In genomic region chr19:37312537-37313334, GRCh38 we compare ENCODE assay signal across 8 cellular contexts. TPM values are rescaled to one million over a fixed set of nuclear protein-coding genes. Genes with fewer than 3 reads are reported as not detected.
DNase-seq lines count a peak whose midpoint lies in the region; ATAC-seq, FAIRE-seq and TF ChIP-seq lines count a peak whose summit lies in the region.
"Not testable (repeated sequence)": the region's sequence is repeated elsewhere in the genome, so short reads cannot be mapped to it uniquely, and the experiment has no call there.

No MANE protein-coding gene starts in this region.

- H4K20me1 ChIP-seq in H1 (replicated peaks in 1 of 2; ENCODE audit: control insufficient read depth in 1 of 2, insufficient read depth in 2 of 2, low read length in 2 of 2); osteoblast (ENCODE audit: insufficient read depth, low read length): not testable (repeated sequence)

- H3K4me2 ChIP-seq in H1 (ENCODE audit: insufficient read depth in 1 of 2, low read depth in 2 of 2, low read length in 2 of 2), result peak overlapping the region; percentile 65 to 80
- H3K4me2 ChIP-seq in osteoblast (ENCODE audit: insufficient read depth, low read length), result peak overlapping the region; percentile 82

- H4K5ac ChIP-seq in H1 (ENCODE audit: insufficient read length, low read depth, low read length), result not testable (repeated sequence)

- not testable (repeated sequence) for H3K14ac ChIP-seq in H1 (ENCODE audit: insufficient read length)

- H3K4me1 Mint-ChIP-seq in T-cell (peaks cover 18 to 25% (median 20%) of the 10 kb centered on the region in 3 donors), immature natural killer cell (peaks cover 26 to 30% of the 10 kb centered on the region in 2 donors)

- H2BK5ac ChIP-seq in H1 (ENCODE audit: low read depth, low read length), result not testable (repeated sequence)

- not testable (repeated sequence) for H3K36me3 Mint-ChIP-seq in T-cell, immature natural killer cell

- not testable (repeated sequence) for TF ChIP-seq POLR2A in H1 (IDR thresholded peaks at IDR 0.05; ENCODE audit: control extremely low read depth in 1 of 2, low read depth in 2 of 2, low read length in 2 of 2)

- not testable (repeated sequence) for H3K4me1 ChIP-seq in H1 (replicated peaks in 1 of 4; ENCODE audit: control insufficient read depth in 3 of 4, insufficient read depth in 4 of 4, low read length in 3 of 4); osteoblast (ENCODE audit: insufficient read depth, low read length)

- POLR2A ChIA-PET in T-cell (lab: Charles Lee), result not testable (repeated sequence)
- POLR2A ChIA-PET in H1 (lab: Charles Lee; ENCODE audit: partially characterized antibody), result interaction anchor here (0.6 to 1.7 kb wide), 2 partner anchors 86 to 194 kb away, joined by 3 to 6 read pairs; partner anchors contain the start of gene ZNF793

- not testable (repeated sequence) for H4K91ac ChIP-seq in H1 (replicated peaks; ENCODE audit: insufficient read length, low read length)

- not testable (repeated sequence) for TF ChIP-seq EP300 in H1 (IDR thresholded peaks at IDR 0.05; ENCODE audit: borderline replicate concordance in 1 of 2, low read depth in 2 of 2, low read length in 2 of 2)

- not testable (repeated sequence) for H2BK120ac ChIP-seq in H1 (replicated peaks; ENCODE audit: low read depth, low read length)

- TF ChIP-seq RAD21 in H1 (IDR thresholded peaks at IDR 0.05 in 1 of 2, conservative IDR thresholded peaks at IDR 0.05 in 1 of 2; ENCODE audit: low read depth in 2 of 2, low read length in 2 of 2), result not testable (repeated sequence)

- peak overlapping the region; percentile 72 to 77 (median 74) for H3K4me3 Mint-ChIP-seq in T-cell
- peak overlapping the region; percentile 79 to 88 (median 85) for H3K4me3 Mint-ChIP-seq in immature natural killer cell

- H2BK12ac ChIP-seq in H1 (ENCODE audit: low read depth, low read length), result not testable (repeated sequence)

- CTCF ChIA-PET in T-cell (lab: Charles Lee), result not testable (repeated sequence)
- CTCF ChIA-PET in H1 (lab: Charles Lee; ENCODE audit: partially characterized antibody), result interaction anchor here (1.2 kb wide), 1 partner anchor 21 kb away, joined by 3 read pairs; a partner anchor contains a TSS

- H3K9me3 ChIP-seq in H1 (ENCODE audit: insufficient read depth in 2 of 2, low read depth in 1 of 2, low read length in 1 of 2); osteoblast (ENCODE audit: low read depth, low read length): not testable (repeated sequence)

- H3K23me2 ChIP-seq in H1 (ENCODE audit: low read depth, low read length), result not testable (repeated sequence)

- FAIRE-seq in H1 (lab: Jason Lieb, UNC), result peak; percentile 81

- H3K4me3 ChIP-seq in H1 (ENCODE audit: extremely low read depth in 1 of 4, insufficient read depth in 2 of 4, low read depth in 3 of 4, low read length in 4 of 4) (peak overlapping the region; percentile 32 to 56 (median 36); a peak in 6 of 8 replicates), osteoblast (ENCODE audit: insufficient read depth, low read length) (peak overlapping the region; percentile 67)

- H3K9ac ChIP-seq in H1 (replicated peaks in 1 of 4; ENCODE audit: extremely low read depth in 1 of 4, low read depth in 3 of 4, low read length in 3 of 4), result peak overlapping the region in 1 of 4 experiments; percentile 32; a peak in 1 of 7 replicates

- H3K23ac ChIP-seq in H1 (ENCODE audit: insufficient read length), result not testable (repeated sequence)

- H3K18ac ChIP-seq in H1 (ENCODE audit: extremely low read depth, low read length), result not testable (repeated sequence)

- H3K36me3 ChIP-seq in H1 (ENCODE audit: control insufficient read depth in 2 of 4, insufficient read depth in 4 of 4, low read length in 3 of 4); osteoblast (ENCODE audit: insufficient read depth, low read length): not testable (repeated sequence)

- not testable (repeated sequence) for TF ChIP-seq CTCF in H1 (IDR thresholded peaks at IDR 0.05; ENCODE audit: control extremely low read depth in 1 of 3, insufficient read depth in 1 of 3, low read depth in 1 of 3, low read length in 3 of 3); osteoblast (IDR thresholded peaks at IDR 0.05; ENCODE audit: extremely low read depth, low read depth, low read length)

- H3K4ac ChIP-seq in H1 (replicated peaks; ENCODE audit: insufficient read length, low read depth, low read length), result not testable (repeated sequence)

- not testable (repeated sequence) for H3K27me3 ChIP-seq in H1 (replicated peaks in 1 of 4; ENCODE audit: control insufficient read depth in 3 of 4, extremely low read depth in 1 of 4, insufficient read depth in 3 of 4, low read length in 3 of 4); osteoblast (ENCODE audit: insufficient read depth, low read length)

- peaks cover 5 to 12% (median 5%) of the 10 kb centered on the region in 3 donors for H3K9me3 Mint-ChIP-seq in T-cell
- not testable (repeated sequence) for H3K9me3 Mint-ChIP-seq in immature natural killer cell

- H3K27ac Mint-ChIP-seq in T-cell (peak overlapping the region; percentile 1 to 65), immature natural killer cell (peak overlapping the region; percentile 90 to 97 (median 94))

- ATAC-seq in T-cell (replicated peaks in 1 of 4), result peak; percentile 34 to 46 (median 42)

- not testable (repeated sequence) for H3K27me3 Mint-ChIP-seq in T-cell
- H3K27me3 Mint-ChIP-seq in immature natural killer cell (ENCODE audit: low read depth in 3 of 3), result peaks cover 4 to 16% (median 11%) of the 10 kb centered on the region in 3 donors

- not testable (repeated sequence) for H2BK20ac ChIP-seq in H1 (ENCODE audit: low read length)

- not testable (repeated sequence) for H4K8ac ChIP-seq in H1 (ENCODE audit: extremely low read depth, insufficient read depth, low read length)

- DNase-seq in COR-L47 (lab: John Stamatoyannopoulos, UW), result peak; percentile 40
- DNase-seq in NCI-H1436 (lab: John Stamatoyannopoulos, UW), result peak; percentile 20
- DNase-seq in T-cell, result peak in 29 of 34 experiments; percentile 27 to 67 (median 42)
- peak; percentile 48 for DNase-seq in activated gamma-delta T cell treated with Interleukin-2 at 50 U/mL for 16 hours
- not testable (repeated sequence) for DNase-seq in H1 (ENCODE audit: low read depth in 1 of 2, low spot score in 2 of 2)
- peak; percentile 64 to 68 (median 65) for DNase-seq in immature natural killer cell
- DNase-seq in osteoblast (ENCODE audit: insufficient read length, low spot score, missing footprints), result peak; percentile 18
- peak; percentile 58 for DNase-seq in stimulated activated naive CD4-positive, alpha-beta T cell treated with Interleukin-2 at 50 U/mL for 16 hours (lab: John Stamatoyannopoulos, UW)

- H3K79me2 ChIP-seq in H1 (ENCODE audit: control insufficient read depth in 1 of 2, insufficient read depth in 2 of 2, low read length in 2 of 2); osteoblast (ENCODE audit: insufficient read depth, low read length): not testable (repeated sequence)

- H3K27ac ChIP-seq in H1 (ENCODE audit: low read depth, low read length); osteoblast (ENCODE audit: low read depth, low read length): not testable (repeated sequence)

- H2BK15ac ChIP-seq in H1 (ENCODE audit: low read length), result not testable (repeated sequence)

- WGBS in H1 (ENCODE audit: extremely low coverage in 1 of 2, insufficient coverage in 1 of 2, insufficient read length in 1 of 2, insufficient replicate concordance in 2 of 2, low coverage in 1 of 2, low lambda C conversion rate in 2 of 2, missing lambda C conversion rate in 1 of 2), 2 experiments, result 9% methylated on average over 30 of the region's 37 CpGs; no CpG with 5 or more reads in 1 of the 2 experiments

- not testable (repeated sequence) for H3K56ac ChIP-seq in H1 (replicated peaks; ENCODE audit: insufficient read length, low read depth, low read length)

- H2AK5ac ChIP-seq in H1 (ENCODE audit: low read depth, low read length), result not testable (repeated sequence)

- H2AFZ ChIP-seq in H1 (ENCODE audit: low read length), result peak overlapping the region; percentile 96
- H2AFZ ChIP-seq in osteoblast (ENCODE audit: low read length), result peak overlapping the region; percentile 93

- H3K79me1 ChIP-seq in H1 (ENCODE audit: low read depth, low read length), result not testable (repeated sequence)

TF ChIP-seq in H1, 55 proteins besides CTCF, POLR2A, EP300 and RAD21:
- TF ChIP-seq KDM4A (IDR thresholded peaks at IDR 0.05; ENCODE audit: low read depth, low read length, severe bottlenecking), result peak; percentile 44

RNA-seq across cellular contexts. Expression of gene ZNF527, which starts 58.2 kb away (rescaled TPM):
- total RNA-seq in T-cell, result 10 to 100 TPM in 1 of 5 donors, 1 to 10 TPM in 4; 8.1 to 10.3 (median 8.7) TPM
- 3.7 and 4.5 TPM in 2 replicates for total RNA-seq in H1 (2021; fragmentation: NEBNext Ultra II Directional; extraction: Animal tissue kit (Norgen Biotek cat#: 25700))
- 1.3 and 2.1 TPM in 2 replicates for polyA plus RNA-seq in H1 (2011; rRNA removed)
- 1.3 TPM for polyA plus RNA-seq in H1 (2011; cell fraction: cytosol; rRNA removed)
- 1.4 TPM for polyA plus RNA-seq in H1 (2011; cell fraction: nucleus; rRNA removed)
- polyA plus RNA-seq in H1 (2012, experiment 1 of 2), result 1.4 to 3.1 TPM (median 1.9 TPM) in 4 replicates
- polyA plus RNA-seq in H1 (2012, experiment 2 of 2), result 0.28 TPM
- polyA plus RNA-seq in H1 (2013, experiment 1 of 2), result 1.7 TPM
- polyA plus RNA-seq in H1 (2013, experiment 2 of 2), result 1.5 TPM
- 2.6 TPM in 2 replicates for polyA minus RNA-seq in H1 (2011; rRNA and poly(A)+ RNA removed)
- 2.5 TPM for polyA minus RNA-seq in H1 (2011; cell fraction: cytosol; rRNA and poly(A)+ RNA removed)
- 5.0 TPM for polyA minus RNA-seq in H1 (2011; cell fraction: nucleus; rRNA and poly(A)+ RNA removed)
- 1 to 10 TPM; 8.1 to 9.9 (median 9.5) TPM for polyA plus RNA-seq in immature natural killer cell
- total RNA-seq in osteoblast, result 5.4 and 7.4 TPM in 2 replicates
